Comparison of ENCODE assay signal across 8 cellular contexts in genomic region chr3:165195628-165196576, GRCh38. TPM values are rescaled to one million over a fixed set of nuclear protein-coding genes. Genes with fewer than 3 reads are reported as not detected.
DNase-seq lines count a peak whose midpoint lies in the region; ATAC-seq and TF ChIP-seq lines count a peak whose summit lies in the region.

A gene with protein sequence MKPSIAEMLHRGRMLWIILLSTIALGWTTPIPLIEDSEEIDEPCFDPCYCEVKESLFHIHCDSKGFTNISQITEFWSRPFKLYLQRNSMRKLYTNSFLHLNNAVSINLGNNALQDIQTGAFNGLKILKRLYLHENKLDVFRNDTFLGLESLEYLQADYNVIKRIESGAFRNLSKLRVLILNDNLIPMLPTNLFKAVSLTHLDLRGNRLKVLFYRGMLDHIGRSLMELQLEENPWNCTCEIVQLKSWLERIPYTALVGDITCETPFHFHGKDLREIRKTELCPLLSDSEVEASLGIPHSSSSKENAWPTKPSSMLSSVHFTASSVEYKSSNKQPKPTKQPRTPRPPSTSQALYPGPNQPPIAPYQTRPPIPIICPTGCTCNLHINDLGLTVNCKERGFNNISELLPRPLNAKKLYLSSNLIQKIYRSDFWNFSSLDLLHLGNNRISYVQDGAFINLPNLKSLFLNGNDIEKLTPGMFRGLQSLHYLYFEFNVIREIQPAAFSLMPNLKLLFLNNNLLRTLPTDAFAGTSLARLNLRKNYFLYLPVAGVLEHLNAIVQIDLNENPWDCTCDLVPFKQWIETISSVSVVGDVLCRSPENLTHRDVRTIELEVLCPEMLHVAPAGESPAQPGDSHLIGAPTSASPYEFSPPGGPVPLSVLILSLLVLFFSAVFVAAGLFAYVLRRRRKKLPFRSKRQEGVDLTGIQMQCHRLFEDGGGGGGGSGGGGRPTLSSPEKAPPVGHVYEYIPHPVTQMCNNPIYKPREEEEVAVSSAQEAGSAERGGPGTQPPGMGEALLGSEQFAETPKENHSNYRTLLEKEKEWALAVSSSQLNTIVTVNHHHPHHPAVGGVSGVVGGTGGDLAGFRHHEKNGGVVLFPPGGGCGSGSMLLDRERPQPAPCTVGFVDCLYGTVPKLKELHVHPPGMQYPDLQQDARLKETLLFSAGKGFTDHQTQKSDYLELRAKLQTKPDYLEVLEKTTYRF (minus strand): TSS chr3:165196384. CDS start chr3:165190830, 5,554 bp downstream.

- H3K4me1 Mint-ChIP-seq in activated naive CD4-positive, alpha-beta T cell treated with anti-CD3 and anti-CD28 coated beads, Interleukin-2, amount 10 ng/mL, durations not matched to agents 7 days and 5 days, result peaks cover 5% of the 10 kb centered on the region

- H3K9me3 ChIP-seq in mesenchymal stem cell (ENCODE audit: control insufficient read depth, low read length), result no peaks in the 10 kb centered on the region
- H3K9me3 ChIP-seq in upper lobe of left lung, result no peaks in the 10 kb centered on the region

- H3K4me1 ChIP-seq in mesenchymal stem cell (ENCODE audit: control insufficient read depth, insufficient read depth, low read depth, low read length) (peaks cover 11% of the 10 kb centered on the region), upper lobe of left lung (peaks cover 21 to 42% (median 22%) of the 10 kb centered on the region in 4 donors)

- H3K4me3 ChIP-seq in mesenchymal stem cell (ENCODE audit: insufficient read depth in 1 of 2, low read depth in 1 of 2, low read length in 2 of 2) (peak within 1 kb of the TSS; percentile 63 to 73), upper lobe of left lung (peak within 1 kb of the TSS in 3 of 4 donors; percentile 27 to 43 (median 43))

- H3K27ac ChIP-seq in mesenchymal stem cell (ENCODE audit: low read length, poor library complexity, severe bottlenecking) (no peak within 1 kb of the TSS), upper lobe of left lung (no peak within 1 kb of the TSS)

- no peak within 1 kb of the TSS for H3K18ac ChIP-seq in mesenchymal stem cell (ENCODE audit: low read depth in 1 of 2, low read length in 2 of 2)

- no peak within 1 kb of the TSS for H2BK15ac ChIP-seq in mesenchymal stem cell (ENCODE audit: low read depth, poor library complexity, severe bottlenecking)

- no peak within 1 kb of the TSS for H2BK5ac ChIP-seq in mesenchymal stem cell (ENCODE audit: low read depth, low read length, poor library complexity, severe bottlenecking)

- H2BK12ac ChIP-seq in mesenchymal stem cell (ENCODE audit: low read length in 2 of 2), result no peak within 1 kb of the TSS

- H2AK5ac ChIP-seq in mesenchymal stem cell (ENCODE audit: low read length, severe bottlenecking), result no peak within 1 kb of the TSS

- H3K23ac ChIP-seq in mesenchymal stem cell (ENCODE audit: low read length in 2 of 2), result peak within 1 kb of the TSS in 1 of 2 experiments; percentile 46

- H3K9me3 Mint-ChIP-seq in activated naive CD4-positive, alpha-beta T cell treated with anti-CD3 and anti-CD28 coated beads, Interleukin-2, amount 10 ng/mL, durations not matched to agents 7 days and 5 days, result no peaks in the 10 kb centered on the region

- DNase-seq in activated naive CD4-positive, alpha-beta T cell treated with anti-CD3 and anti-CD28 coated beads, Interleukin-2, amount 10 ng/mL, durations not matched to agents 7 days and 5 days, result no peak
- no peak for DNase-seq in activated naive CD4-positive, alpha-beta T cell treated with anti-CD3 and anti-CD28 coated beads, Interleukin-2, amount 50 U/mL, for 16 hours
- DNase-seq in cerebellum (ENCODE audit: low spot score) (peak; percentile 65), mesenchymal stem cell (peak; percentile 21), upper lobe of left lung (peak in 1 of 2 donors; percentile 84), Kasumi-1 (lab: John Stamatoyannopoulos, UW) (no peak)

- ATAC-seq in upper lobe of left lung (ENCODE audit: low FRiP score in 2 of 2) (peak in 1 of 2 donors; percentile 44), HG02938 (IDR thresholded peaks at IDR 0.05; ENCODE audit: unreplicated experiment) (no peak), HG03135 (IDR thresholded peaks at IDR 0.05; ENCODE audit: unreplicated experiment) (no peak)

- TF ChIP-seq POLR2A in upper lobe of left lung (IDR thresholded peaks at IDR 0.05), result no peak

- H3K9ac ChIP-seq in mesenchymal stem cell (ENCODE audit: low read length), result peak within 1 kb of the TSS; percentile 30

- no peak for TF ChIP-seq EP300 in upper lobe of left lung (IDR thresholded peaks at IDR 0.05)

- H3K4me2 ChIP-seq in mesenchymal stem cell (ENCODE audit: low read length, poor library complexity, severe bottlenecking), result peak within 1 kb of the TSS; percentile 84

- H4K8ac ChIP-seq in mesenchymal stem cell (ENCODE audit: low read length), result no peak within 1 kb of the TSS

- no peak within 1 kb of the TSS for H2BK120ac ChIP-seq in mesenchymal stem cell (ENCODE audit: low read depth, low read length)

- no peak within 1 kb of the TSS for H3K4me3 Mint-ChIP-seq in activated naive CD4-positive, alpha-beta T cell treated with anti-CD3 and anti-CD28 coated beads, Interleukin-2, amount 10 ng/mL, durations not matched to agents 7 days and 5 days

- H4K91ac ChIP-seq in mesenchymal stem cell (ENCODE audit: low read length), result no peak within 1 kb of the TSS

- no peak within 1 kb of the TSS for H2AFZ ChIP-seq in mesenchymal stem cell (ENCODE audit: low read depth, low read length)

- no peak for TF ChIP-seq CTCF in upper lobe of left lung (IDR thresholded peaks at IDR 0.05)

- no peaks in the 10 kb centered on the region for H3K79me1 ChIP-seq in mesenchymal stem cell (replicated peaks; ENCODE audit: low read length, poor library complexity, severe bottlenecking)

- H3K27me3 ChIP-seq in mesenchymal stem cell (ENCODE audit: control insufficient read depth in 1 of 2, insufficient read depth in 1 of 2, low read length in 2 of 2) (peaks cover 20 to 70% of the 10 kb centered on the region in 2 experiments), upper lobe of left lung (peaks cover 0 to 39% (median 18%) of the 10 kb centered on the region in 4 donors)

- peak within 1 kb of the TSS; percentile 37 for H3K27ac Mint-ChIP-seq in activated naive CD4-positive, alpha-beta T cell treated with anti-CD3 and anti-CD28 coated beads, Interleukin-2, amount 10 ng/mL, durations not matched to agents 7 days and 5 days

- no peak within 1 kb of the TSS for H3K4ac ChIP-seq in mesenchymal stem cell (ENCODE audit: low read depth in 1 of 2, low read length in 2 of 2)

- 1% methylated on average over 27 of the region's 43 CpGs for WGBS in mesenchymal stem cell
- WGBS in upper lobe of left lung, 2 donors, result 5 to 10% methylated on average over 43 of the region's 43 CpGs

- H3K36me3 Mint-ChIP-seq in activated naive CD4-positive, alpha-beta T cell treated with anti-CD3 and anti-CD28 coated beads, Interleukin-2, amount 10 ng/mL, durations not matched to agents 7 days and 5 days, result peaks cover 3% of the 10 kb centered on the region

- H3K36me3 ChIP-seq in mesenchymal stem cell (ENCODE audit: control insufficient read depth in 1 of 2, insufficient read depth in 2 of 2, low read depth in 1 of 2, low read length in 2 of 2), result no peaks in the 10 kb centered on the region
- no peaks in the 10 kb centered on the region for H3K36me3 ChIP-seq in upper lobe of left lung

- H3K14ac ChIP-seq in mesenchymal stem cell (ENCODE audit: low read length in 2 of 2), result no peak within 1 kb of the TSS

- H3K27me3 Mint-ChIP-seq in activated naive CD4-positive, alpha-beta T cell treated with anti-CD3 and anti-CD28 coated beads, Interleukin-2, amount 10 ng/mL, durations not matched to agents 7 days and 5 days, result peaks cover 54% of the 10 kb centered on the region

- CTCF ChIA-PET in activated naive CD4-positive, alpha-beta T cell treated with anti-CD3 and anti-CD28 coated beads, Interleukin-2, amount 10 ng/mL, durations not matched to agents 7 days and 5 days (lab: Charles Lee), result interaction anchor here (1.7 kb wide), 1 partner anchor 11 kb away, joined by 3 read pairs; no protein-coding TSS in a partner anchor

RNA-seq across cellular contexts. Expression of the gene that starts here (rescaled TPM):
- total RNA-seq in cerebellum (14.3 TPM), upper lobe of left lung (under 1 TPM in 3 of 6 donors, not detected in 3; 0.17 to 0.69 (median 0.37) TPM)
- polyA plus RNA-seq in mesenchymal stem cell (2013, experiment 1 of 2), result 0.22 TPM
- 0.18 TPM for polyA plus RNA-seq in mesenchymal stem cell (2013, experiment 2 of 2)

Comparison
In these comparisons a context has a peak if more than half of its experiments do, and no peak if none do; other contexts are left out.
1. DNase-seq: peak in cerebellum (single experiment) and mesenchymal stem cell (single experiment); none in activated naive CD4-positive, alpha-beta T cell treated with anti-CD3 and anti-CD28 coated beads, Interleukin-2, amount 10 ng/mL, durations not matched to agents 7 days and 5 days (single experiment), activated naive CD4-positive, alpha-beta T cell treated with anti-CD3 and anti-CD28 coated beads, Interleukin-2, amount 50 U/mL, for 16 hours (single experiment) and Kasumi-1 (0 of 2).